In the genomic region with DNA sequence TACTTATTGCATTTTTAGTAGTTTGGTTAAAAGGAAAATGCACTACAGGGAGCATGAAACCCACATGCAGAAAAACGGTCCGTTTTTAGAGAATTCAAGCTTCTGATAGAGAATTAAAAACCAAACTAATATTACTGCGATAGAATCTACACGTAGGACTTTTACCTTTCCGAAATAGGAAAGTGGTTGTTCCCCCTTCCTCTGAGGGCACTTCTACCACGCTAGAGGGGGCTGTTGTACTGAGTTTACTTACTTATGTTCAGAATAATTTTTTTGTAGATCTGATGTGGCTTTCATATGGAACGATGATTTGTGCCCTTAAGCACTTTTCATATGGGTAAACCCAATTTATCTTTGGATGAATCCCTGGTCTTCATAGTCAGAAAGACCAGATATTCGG, we compare ENCODE assay signal across 8 cellular contexts.
DNase-seq lines count a peak whose midpoint lies in the region; ATAC-seq and TF ChIP-seq lines count a peak whose summit lies in the region.

No MANE protein-coding gene starts in this region.

- no peaks in the 10 kb centered on the region for H3K4me1 Mint-ChIP-seq in activated T-cell treated with anti-CD3 and anti-CD28 coated beads, Interleukin-2, amount 50 U/mL, for 72 hours (ENCODE audit: low read depth)

- H3K4me3 Mint-ChIP-seq in activated T-cell treated with anti-CD3 and anti-CD28 coated beads, Interleukin-2, amount 50 U/mL, for 72 hours = no peak overlapping the region

- ATAC-seq in HG03159 (IDR thresholded peaks at IDR 0.05; ENCODE audit: unreplicated experiment) (peak; percentile 43), GM21526 (IDR thresholded peaks at IDR 0.05; ENCODE audit: low FRiP score, unreplicated experiment) (no peak)
- ATAC-seq in activated T-cell treated with anti-CD3 and anti-CD28 coated beads, Interleukin-2, amount 50 U/mL, for 72 hours (replicated peaks in 1 of 2) = peak; percentile 66 to 72

- no peaks in the 10 kb centered on the region for H3K9me3 Mint-ChIP-seq in activated T-cell treated with anti-CD3 and anti-CD28 coated beads, Interleukin-2, amount 50 U/mL, for 72 hours

- no peak overlapping the region for H3K4me3 ChIP-seq in retinal pigment epithelial cell (ENCODE audit: low read length)

- peaks cover 17% of the 10 kb centered on the region for H3K27me3 Mint-ChIP-seq in activated T-cell treated with anti-CD3 and anti-CD28 coated beads, Interleukin-2, amount 50 U/mL, for 72 hours (ENCODE audit: low read depth)

- H3K36me3 Mint-ChIP-seq in activated T-cell treated with anti-CD3 and anti-CD28 coated beads, Interleukin-2, amount 50 U/mL, for 72 hours (ENCODE audit: insufficient read depth in 2 of 2) = no peaks in the 10 kb centered on the region

- DNase-seq in COR-L47 (lab: John Stamatoyannopoulos, UW) (peak; percentile 65), NCI-H82 (lab: John Stamatoyannopoulos, UW) (peak; percentile 78), foreskin melanocyte (peak; percentile 66), retinal pigment epithelial cell (ENCODE audit: low read depth) (peak; percentile 10), occipital lobe (lab: John Stamatoyannopoulos, UW) (no peak)
- DNase-seq in activated T-cell treated with anti-CD3 and anti-CD28 coated beads, Interleukin-2, amount 50 U/mL, for 72 hours = peak; percentile 45 to 54

- TF ChIP-seq CTCF in retinal pigment epithelial cell (conservative IDR thresholded peaks at IDR 0.05; ENCODE audit: low read depth, low read length) = peak; percentile 83

- no peak overlapping the region for H3K27ac Mint-ChIP-seq in activated T-cell treated with anti-CD3 and anti-CD28 coated beads, Interleukin-2, amount 50 U/mL, for 72 hours
